ENCODE assay signal across 9 cellular contexts in the genomic region with DNA sequence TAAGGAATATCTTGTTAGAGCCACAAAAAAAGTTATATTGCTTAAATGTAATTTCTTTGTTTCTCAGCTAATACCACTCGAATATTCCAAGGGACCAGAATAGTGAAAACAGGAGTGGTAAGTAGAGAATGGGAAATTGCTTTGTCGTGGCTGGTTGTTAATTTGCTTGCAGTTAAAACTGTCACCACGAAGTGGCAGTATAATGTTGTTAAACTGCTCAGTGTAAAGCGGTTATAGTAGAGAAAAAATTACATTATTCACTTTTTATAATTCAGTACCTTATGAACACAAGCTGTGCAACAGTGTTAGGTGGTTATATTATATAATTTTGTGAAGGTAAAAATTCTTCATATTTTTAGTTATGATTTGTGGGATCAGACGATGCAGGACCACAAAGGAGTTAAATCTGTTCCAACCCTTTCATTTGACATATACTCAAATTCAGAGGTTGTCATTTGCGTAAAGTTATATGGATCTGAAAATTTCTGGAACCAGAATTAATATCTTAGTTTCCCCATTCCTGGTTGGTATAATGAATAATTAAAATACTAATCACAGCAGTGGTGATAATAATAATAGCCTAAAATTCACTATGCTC.
DNase-seq lines count a peak whose midpoint lies in the region; ATAC-seq and TF ChIP-seq lines count a peak whose summit lies in the region.
"Had no signal": no experiment of that assay in that cellular context is flagged by ENCODE, and none has a peak within 500 bp of the region (broad histone marks: within the 10 kb centered on the region; RNA-seq: fewer than 3 reads in every experiment).

No MANE protein-coding gene starts in this region.

- no peaks in the 10 kb centered on the region for H3F3A ChIP-seq in Loucy (ENCODE audit: low read depth)

- H3K79me2 ChIP-seq in Loucy (ENCODE audit: insufficient read depth, low read length), result no peaks in the 10 kb centered on the region

- H3K4me2 ChIP-seq in Loucy (ENCODE audit: low read depth, low read length, poor library complexity, severe bottlenecking), result no peak overlapping the region
- H3K4me2 ChIP-seq: BLaER1 treated with 17β-estradiol and CSF1 and Interleukin-3, amounts not matched to agents 10 nM and 100 nM had no signal

- H3K27me3 Mint-ChIP-seq in activated CD8-positive, alpha-beta T cell treated with anti-CD3 and anti-CD28 coated beads for 36 hours, result no peaks in the 10 kb centered on the region

- H3K4me3 Mint-ChIP-seq in activated CD8-positive, alpha-beta T cell treated with anti-CD3 and anti-CD28 coated beads for 36 hours, result no peak overlapping the region

- CTCF ChIA-PET in activated CD8-positive, alpha-beta T cell treated with anti-CD3 and anti-CD28 coated beads for 36 hours (lab: Charles Lee), result interaction anchor here (0.8 to 2.5 kb wide), 9 partner anchors 13 to 358 kb away, joined by 3 to 10 read pairs (median 5); no protein-coding TSS in a partner anchor

- no peaks in the 10 kb centered on the region for H4K20me1 ChIP-seq in Loucy (ENCODE audit: insufficient read depth, low read length, poor library complexity, severe bottlenecking)
- H4K20me1 ChIP-seq: BLaER1 treated with 17β-estradiol and CSF1 and Interleukin-3, amounts not matched to agents 10 nM and 100 nM had no signal

- intact Hi-C loops in activated CD8-positive, alpha-beta T cell treated with anti-CD3 and anti-CD28 coated beads for 36 hours (cut with micrococcal nuclease), result loop anchor here (5.0 kb wide), 1 partner anchor 356 kb away; no protein-coding TSS in a partner anchor

- peak; percentile 39 for DNase-seq in DMS53 (lab: John Stamatoyannopoulos, UW)
- no peak for DNase-seq in DMS53 treated with DMSO at 0.1 percent for 48 hours (lab: John Stamatoyannopoulos, UW; ENCODE audit: unreplicated experiment)
- no peak for DNase-seq in activated CD8-positive, alpha-beta T cell treated with anti-CD3 and anti-CD28 coated beads for 36 hours
- peak; percentile 58 for DNase-seq in iPS-NIHi11 (ENCODE audit: low spot score)
- no peak for DNase-seq in cortex of kidney (lab: John Stamatoyannopoulos, UW)

- no peaks in the 10 kb centered on the region for H3K9me3 Mint-ChIP-seq in activated CD8-positive, alpha-beta T cell treated with anti-CD3 and anti-CD28 coated beads for 36 hours

- no peak overlapping the region for H3K9ac ChIP-seq in Loucy (ENCODE audit: low read depth, low read length, poor library complexity, severe bottlenecking)
- H3K9ac ChIP-seq: BLaER1 treated with 17β-estradiol and CSF1 and Interleukin-3, amounts not matched to agents 10 nM and 100 nM had no signal

- H3K4me3 ChIP-seq in Loucy (ENCODE audit: low read length, poor library complexity, severe bottlenecking), result no peak overlapping the region
- H3K4me3 ChIP-seq: BLaER1 treated with 17β-estradiol and CSF1 and Interleukin-3, amounts not matched to agents 10 nM and 100 nM had no signal

- no peak overlapping the region for H3K27ac Mint-ChIP-seq in activated CD8-positive, alpha-beta T cell treated with anti-CD3 and anti-CD28 coated beads for 36 hours

- no peaks in the 10 kb centered on the region for H3K9me2 ChIP-seq in Loucy (replicated peaks; ENCODE audit: low read depth, low read length)

- TF ChIP-seq CTCF in Loucy (conservative IDR thresholded peaks at IDR 0.05; ENCODE audit: low read length), result peak; percentile 82
- peak; percentile 58 for TF ChIP-seq CTCF in activated CD8-positive, alpha-beta T cell treated with anti-CD3 and anti-CD28 coated beads for 36 hours (IDR thresholded peaks at IDR 0.05)

- POLR2A ChIA-PET in activated CD8-positive, alpha-beta T cell treated with anti-CD3 and anti-CD28 coated beads for 36 hours (lab: Charles Lee), result no interaction called here

- H3K27me3 ChIP-seq in Loucy (ENCODE audit: insufficient read depth, low read length, poor library complexity, severe bottlenecking), result no peaks in the 10 kb centered on the region
- H3K27me3 ChIP-seq: BLaER1 treated with 17β-estradiol and CSF1 and Interleukin-3, amounts not matched to agents 10 nM and 100 nM had no signal

- H3K4me1 ChIP-seq in Loucy (ENCODE audit: insufficient read depth, low read length, poor library complexity, severe bottlenecking), result no peaks in the 10 kb centered on the region
- H3K4me1 ChIP-seq: BLaER1 treated with 17β-estradiol and CSF1 and Interleukin-3, amounts not matched to agents 10 nM and 100 nM had no signal

- no peaks in the 10 kb centered on the region for H3K36me3 ChIP-seq in Loucy (ENCODE audit: insufficient read depth, low read length)

- no peaks in the 10 kb centered on the region for H3K36me3 Mint-ChIP-seq in activated CD8-positive, alpha-beta T cell treated with anti-CD3 and anti-CD28 coated beads for 36 hours (ENCODE audit: low read depth)

- H2AFZ ChIP-seq in Loucy (ENCODE audit: low read length), result no peak overlapping the region

- no peaks in the 10 kb centered on the region for H3K4me1 Mint-ChIP-seq in activated CD8-positive, alpha-beta T cell treated with anti-CD3 and anti-CD28 coated beads for 36 hours (ENCODE audit: low read depth)

- H3K9me3 ChIP-seq in Loucy (ENCODE audit: insufficient read depth, low read depth, low read length), result no peaks in the 10 kb centered on the region
- H3K9me3 ChIP-seq: BLaER1 treated with 17β-estradiol and CSF1 and Interleukin-3, amounts not matched to agents 10 nM and 100 nM had no signal

- ATAC-seq in activated CD8-positive, alpha-beta T cell treated with anti-CD3 and anti-CD28 coated beads for 36 hours, result no peak
- no peak for ATAC-seq in HG02623 (IDR thresholded peaks at IDR 0.05; ENCODE audit: unreplicated experiment)
- no peak for ATAC-seq in HG03378 (IDR thresholded peaks at IDR 0.05; ENCODE audit: unreplicated experiment)

Comparison
In these comparisons a context has a peak if more than half of its experiments do, and no peak if none do; other contexts are left out.
1. DNase-seq: peak in DMS53 (single experiment) and iPS-NIHi11 (single experiment); none in DMS53 treated with DMSO at 0.1 percent for 48 hours (single experiment), activated CD8-positive, alpha-beta T cell treated with anti-CD3 and anti-CD28 coated beads for 36 hours (single experiment) and cortex of kidney (single experiment).